In the genomic region with DNA sequence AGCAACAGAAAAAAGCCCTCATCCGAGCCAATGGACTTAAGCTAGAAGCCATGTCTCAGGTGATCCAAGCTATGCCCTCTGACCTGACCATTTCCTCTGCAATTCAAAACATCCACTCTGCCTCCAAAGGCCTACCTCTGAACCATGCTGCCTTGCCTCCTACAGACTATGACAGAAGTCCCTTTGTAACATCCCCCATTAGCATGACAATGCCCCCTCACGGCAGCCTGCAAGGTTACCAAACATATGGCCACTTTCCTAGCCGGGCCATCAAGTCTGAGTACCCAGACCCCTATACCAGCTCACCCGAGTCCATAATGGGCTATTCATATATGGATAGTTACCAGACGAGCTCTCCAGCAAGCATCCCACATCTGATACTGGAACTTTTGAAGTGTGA, we compare ENCODE assay signal across 14 cellular contexts. TPM values are rescaled to one million over a fixed set of nuclear protein-coding genes. Genes with fewer than 3 reads are reported as not detected.
DNase-seq lines count a peak whose midpoint lies in the region; ATAC-seq, FAIRE-seq and TF ChIP-seq lines count a peak whose summit lies in the region.
"Had no signal": no experiment of that assay in that cellular context is flagged by ENCODE, and none has a peak within 500 bp of the region (broad histone marks: within the 10 kb centered on the region; RNA-seq: fewer than 3 reads in every experiment).

No MANE protein-coding gene starts in this region.

- whole genome bisulfite sequencing in mesenchymal stem cell, result 80% methylated on average over 5 of the region's 5 CpGs
- WGBS in small intestine, 3 donors, result 81 to 82% (median 82%) methylated on average over 5 of the region's 5 CpGs

- peak overlapping the region; percentile 66 for H3K4me3 Mint-ChIP-seq in GM23338
- H3K4me3 Mint-ChIP-seq in CD4-positive, alpha-beta memory T cell, result no peak overlapping the region
- H3K4me3 Mint-ChIP-seq: CD8-positive, alpha-beta memory T cell had no signal

- ATAC-seq in GM23338, result peak; percentile 98
- ATAC-seq: HCT116 had no signal

- no peak overlapping the region for H2BK5ac ChIP-seq in mesenchymal stem cell (ENCODE audit: low read depth, low read length, poor library complexity, severe bottlenecking)

- no peak overlapping the region for H3K4ac ChIP-seq in mesenchymal stem cell (ENCODE audit: low read depth in 1 of 2, low read length in 2 of 2)

- H2BK120ac ChIP-seq in mesenchymal stem cell (ENCODE audit: low read depth, low read length), result no peak overlapping the region

- peaks cover 3% of the 10 kb centered on the region; the same call in 1 of the 2 replicates for H3F3A ChIP-seq in GM23338 (replicated peaks; ENCODE audit: low read depth)

- H2BK15ac ChIP-seq in mesenchymal stem cell (ENCODE audit: low read depth, poor library complexity, severe bottlenecking), result no peak overlapping the region

- no peaks in the 10 kb centered on the region for H3K9me3 Mint-ChIP-seq in GM23338
- H3K9me3 Mint-ChIP-seq in CD4-positive, alpha-beta memory T cell, result peaks cover 0 to 3% (median 0%) of the 10 kb centered on the region in 8 donors
- H3K9me3 Mint-ChIP-seq: CD8-positive, alpha-beta memory T cell had no signal

- TF ChIP-seq CTCF in GM23338 (conservative IDR thresholded peaks at IDR 0.05; ENCODE audit: low read depth in 2 of 2), result no peak
- TF ChIP-seq CTCF in GM10248 (IDR thresholded peaks at IDR 0.05; ENCODE audit: control extremely low read depth, extremely low read depth, low read depth, missing control alignments), result no peak

- H3K36me3 ChIP-seq in GM23338 (ENCODE audit: insufficient read depth) (no peaks in the 10 kb centered on the region), NT2/D1 (ENCODE audit: insufficient read depth, insufficient read length, low read length) (no peaks in the 10 kb centered on the region), mesenchymal stem cell (ENCODE audit: control insufficient read depth in 1 of 2, insufficient read depth in 2 of 2, low read depth in 1 of 2, low read length in 2 of 2) (no peaks in the 10 kb centered on the region), small intestine (ENCODE audit: control insufficient read depth in 2 of 2, insufficient read depth in 2 of 2, low read length in 2 of 2) (peaks cover 0 to 7% of the 10 kb centered on the region in 2 donors)
- no peaks in the 10 kb centered on the region for H3K36me3 ChIP-seq in CD4-positive, alpha-beta memory T cell (ENCODE audit: insufficient read depth, low read length)

- no peaks in the 10 kb centered on the region for H3K9me2 ChIP-seq in GM23338 (ENCODE audit: insufficient read depth)

- H4K20me1 ChIP-seq in GM23338 (replicated peaks; ENCODE audit: insufficient read depth), result no peaks in the 10 kb centered on the region

- H3K23ac ChIP-seq in mesenchymal stem cell (ENCODE audit: low read length in 2 of 2), result no peak overlapping the region

- H3K27ac ChIP-seq in GM23338 (ENCODE audit: low read depth) (peak overlapping the region; percentile 90), mesenchymal stem cell (ENCODE audit: low read length, poor library complexity, severe bottlenecking) (no peak overlapping the region), small intestine (ENCODE audit: low read depth in 1 of 2, low read length in 1 of 2) (no peak overlapping the region)
- no peak overlapping the region for H3K27ac ChIP-seq in CD4-positive, alpha-beta memory T cell (ENCODE audit: low read depth, low read length)

- peak overlapping the region; percentile 61 for H3K4me2 ChIP-seq in GM23338
- no peak overlapping the region for H3K4me2 ChIP-seq in mesenchymal stem cell (ENCODE audit: low read length, poor library complexity, severe bottlenecking)

- POLR2A ChIA-PET in CD4-positive, alpha-beta memory T cell (lab: Charles Lee; ENCODE audit: partially characterized antibody), result no interaction called here
- POLR2A ChIA-PET in GM10248 (lab: Yijun Ruan, JAX), result no interaction called here

- H3K27me3 ChIP-seq in GM23338 (ENCODE audit: insufficient read depth) (peaks cover 25% of the 10 kb centered on the region), NT2/D1 (ENCODE audit: insufficient read depth, insufficient read length) (peaks cover 31% of the 10 kb centered on the region), mesenchymal stem cell (ENCODE audit: control insufficient read depth in 1 of 2, insufficient read depth in 1 of 2, low read length in 2 of 2) (peaks cover 22 to 33% of the 10 kb centered on the region in 2 experiments), small intestine (ENCODE audit: control insufficient read depth in 2 of 2, insufficient read depth in 2 of 2, low read length in 2 of 2) (peaks cover 0 to 3% of the 10 kb centered on the region in 2 donors)
- H3K27me3 ChIP-seq in CD4-positive, alpha-beta memory T cell (ENCODE audit: insufficient read depth, low read length), result peaks cover 17% of the 10 kb centered on the region

- peaks cover 16% of the 10 kb centered on the region for H3K27me3 Mint-ChIP-seq in GM23338 (ENCODE audit: insufficient read depth, low read depth, poor library complexity)
- H3K27me3 Mint-ChIP-seq in CD4-positive, alpha-beta memory T cell, result peaks cover 25 to 28% of the 10 kb centered on the region in 2 donors

- H2AFZ ChIP-seq in GM23338 (no peak overlapping the region), mesenchymal stem cell (ENCODE audit: low read depth, low read length) (peak overlapping the region; percentile 27)

- H2AK5ac ChIP-seq in mesenchymal stem cell (ENCODE audit: low read length, severe bottlenecking), result no peak overlapping the region

- peaks cover 34% of the 10 kb centered on the region for H3K79me2 ChIP-seq in GM23338 (replicated peaks; ENCODE audit: insufficient read depth)

- peaks cover 70% of the 10 kb centered on the region for H3K4me1 ChIP-seq in GM23338 (ENCODE audit: insufficient read depth)
- no peaks in the 10 kb centered on the region for H3K4me1 ChIP-seq in NT2/D1 (ENCODE audit: insufficient read depth, insufficient read length)
- no peaks in the 10 kb centered on the region for H3K4me1 ChIP-seq in mesenchymal stem cell (ENCODE audit: control insufficient read depth, insufficient read depth, low read depth, low read length)
- H3K4me1 ChIP-seq in small intestine (ENCODE audit: control insufficient read depth in 2 of 2, insufficient read depth in 1 of 2, low read depth in 1 of 2, low read length in 1 of 2), result no peaks in the 10 kb centered on the region
- H3K4me1 ChIP-seq in CD4-positive, alpha-beta memory T cell (ENCODE audit: insufficient read depth, low read length), result peaks cover 4% of the 10 kb centered on the region

- no peak overlapping the region for H3K18ac ChIP-seq in mesenchymal stem cell (ENCODE audit: low read depth in 1 of 2, low read length in 2 of 2)

- DNase-seq in GM23338 (ENCODE audit: low spot score), result peak; percentile 98
- DNase-seq in NT2/D1 (ENCODE audit: low read depth, low spot score), result peak; percentile 99
- peak; percentile 100 for DNase-seq in iPS DF 19.7 (ENCODE audit: low read depth, low spot score)
- no peak for DNase-seq in mesenchymal stem cell
- no peak for DNase-seq in small intestine
- no peak for DNase-seq in CD4-positive, alpha-beta memory T cell
- no peak for DNase-seq in GM10248 (ENCODE audit: extremely low spot score)
- no peak for DNase-seq in activated CD4-positive, CD25-positive, alpha-beta regulatory T cell (lab: John Stamatoyannopoulos, UW)
- DNase-seq: CD8-positive, alpha-beta memory T cell; DMS 273 treated with DMSO at 0.1 percent for 48 hours; NCI-H345; SHP77 treated with DMSO at 0.1 percent for 48 hours had no signal

- H4K8ac ChIP-seq in mesenchymal stem cell (ENCODE audit: low read length), result no peak overlapping the region

- no peak overlapping the region for H3K14ac ChIP-seq in mesenchymal stem cell (ENCODE audit: low read length in 2 of 2)

- H4K91ac ChIP-seq in mesenchymal stem cell (ENCODE audit: low read length), result peak overlapping the region; percentile 22

- CTCF ChIA-PET in CD4-positive, alpha-beta memory T cell (lab: Charles Lee; ENCODE audit: partially characterized antibody), result no interaction called here
- CTCF ChIA-PET in GM10248 (lab: Yijun Ruan, JAX), result interaction anchor here (1.1 kb wide), 1 partner anchor 9 kb away, joined by 3 read pairs; no protein-coding TSS in a partner anchor

- H3K9me3 ChIP-seq in NT2/D1 (ENCODE audit: insufficient read depth, low read length) (no peaks in the 10 kb centered on the region), mesenchymal stem cell (ENCODE audit: control insufficient read depth, low read length) (no peaks in the 10 kb centered on the region), small intestine (ENCODE audit: control insufficient read depth, low read depth) (no peaks in the 10 kb centered on the region)
- no peaks in the 10 kb centered on the region for H3K9me3 ChIP-seq in CD4-positive, alpha-beta memory T cell (ENCODE audit: control insufficient read depth in 1 of 2, low read length in 2 of 2)

- FAIRE-seq in small intestine (lab: Jason Lieb, UNC), result no peak
- FAIRE-seq: RCC 7860 had no signal

- peak overlapping the region; percentile 97 for H3K27ac Mint-ChIP-seq in GM23338
- H3K27ac Mint-ChIP-seq in CD4-positive, alpha-beta memory T cell, result no peak overlapping the region
- H3K27ac Mint-ChIP-seq: CD8-positive, alpha-beta memory T cell had no signal

- no peaks in the 10 kb centered on the region for H3K79me1 ChIP-seq in mesenchymal stem cell (replicated peaks; ENCODE audit: low read length, poor library complexity, severe bottlenecking)

- no peaks in the 10 kb centered on the region; the same call in 2 of the 3 replicates for H3K36me3 Mint-ChIP-seq in GM23338 (ENCODE audit: low read depth)
- H3K36me3 Mint-ChIP-seq in CD4-positive, alpha-beta memory T cell, result no peaks in the 10 kb centered on the region
- H3K36me3 Mint-ChIP-seq: CD8-positive, alpha-beta memory T cell had no signal

- H3K4me3 ChIP-seq in GM23338 (peak overlapping the region; percentile 41), NT2/D1 (ENCODE audit: insufficient read length, low read depth) (no peak overlapping the region), mesenchymal stem cell (ENCODE audit: insufficient read depth in 1 of 2, low read depth in 1 of 2, low read length in 2 of 2) (no peak overlapping the region), small intestine (ENCODE audit: low read depth in 1 of 2, low read length in 2 of 2) (no peak overlapping the region)
- H3K4me3 ChIP-seq in CD4-positive, alpha-beta memory T cell (ENCODE audit: low read length in 2 of 2), result no peak overlapping the region

- H2BK12ac ChIP-seq in mesenchymal stem cell (ENCODE audit: low read length in 2 of 2), result no peak overlapping the region

- intact Hi-C loops in CD4-positive, alpha-beta memory T cell (cut with micrococcal nuclease), result no loop called here

- H3K4me1 Mint-ChIP-seq in GM23338, result peaks cover 65% of the 10 kb centered on the region
- peaks cover 0 to 6% (median 1%) of the 10 kb centered on the region in 4 donors for H3K4me1 Mint-ChIP-seq in CD4-positive, alpha-beta memory T cell

- H3K9ac ChIP-seq in NT2/D1 (ENCODE audit: insufficient read length, low read depth) (no peak overlapping the region), mesenchymal stem cell (ENCODE audit: low read length) (no peak overlapping the region)

RNA-seq across cellular contexts. Expression of a gene that starts 20.7 kb away (rescaled TPM):
- total RNA-seq in GM23338 (2014; rRNA removed; shearing (Covaris generic)), result 8.8 and 13.1 TPM in 2 replicates
- 4.4 and 4.5 TPM in 2 replicates for polyA plus RNA-seq in GM23338 (2016; fragmentation: Nextera tagmentation; extraction: Ambion mirVana)
- polyA plus RNA-seq in mesenchymal stem cell (2013, experiment 1 of 2), result 2.0 TPM
- 1.9 TPM for polyA plus RNA-seq in mesenchymal stem cell (2013, experiment 2 of 2)
- 10 to 100 TPM; 14.1 to 21.5 (median 16.1) TPM for polyA plus RNA-seq in small intestine
- total RNA-seq in CD4-positive, alpha-beta memory T cell, result not detected
- not detected for polyA plus RNA-seq in CD4-positive, alpha-beta memory T cell
- total RNA-seq: CD8-positive, alpha-beta memory T cell had no signal
- polyA plus RNA-seq: CD8-positive, alpha-beta memory T cell had no signal

Comparison
In these comparisons a context has a peak if more than half of its experiments do, and no peak if none do; other contexts are left out.
1. DNase-seq: peak in GM23338 (single experiment), NT2/D1 (single experiment) and iPS DF 19.7 (single experiment); none in mesenchymal stem cell (single experiment), small intestine (single experiment), CD4-positive, alpha-beta memory T cell (0 of 5), GM10248 (single experiment) and activated CD4-positive, CD25-positive, alpha-beta regulatory T cell (0 of 4).